In the genomic region with DNA sequence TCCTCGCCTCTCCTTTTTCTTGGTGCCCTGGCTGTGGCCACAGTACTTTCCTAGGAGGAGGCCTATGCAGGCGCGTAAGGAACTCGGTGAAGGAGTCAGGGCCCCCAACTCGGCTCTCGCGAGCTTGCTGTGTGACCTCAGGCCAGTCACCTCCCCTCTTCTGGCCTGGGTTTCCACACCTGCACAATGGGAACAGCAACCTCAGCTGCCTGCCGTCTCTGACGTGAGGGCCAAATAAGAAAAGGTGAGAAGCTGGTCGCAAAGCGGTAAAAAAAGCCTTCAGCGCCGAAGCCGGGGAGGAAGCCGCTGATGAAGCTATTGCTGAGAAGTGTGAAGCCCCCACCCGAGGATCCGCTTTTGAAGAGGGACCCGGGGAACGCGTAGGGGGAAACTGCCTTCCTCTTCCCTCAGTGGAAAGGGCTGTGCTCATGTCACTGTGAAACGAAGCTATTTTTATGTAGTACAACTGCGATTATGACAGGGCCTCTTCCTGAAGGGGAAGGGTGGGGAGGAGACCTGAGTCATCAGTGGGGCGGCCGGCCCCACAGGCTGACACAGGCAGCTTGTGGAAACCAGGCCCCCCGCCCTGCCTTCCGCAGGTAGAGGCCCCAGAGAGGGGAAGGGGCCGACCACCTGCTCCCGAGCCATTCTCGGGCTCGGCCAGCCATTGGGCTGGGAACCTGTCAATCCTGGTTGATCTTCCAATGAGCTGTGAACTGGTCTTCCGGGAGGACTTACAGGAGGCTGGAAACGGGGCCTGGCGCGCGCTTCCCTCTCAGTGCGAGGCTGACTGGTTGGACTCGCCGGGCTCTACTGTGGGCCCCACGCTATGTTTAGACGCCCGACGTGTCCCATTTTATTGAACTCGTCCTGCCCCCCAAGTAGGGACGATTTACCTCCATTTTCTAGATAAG, we compare ENCODE assay signal across 8 cellular contexts. TPM values are rescaled to one million over a fixed set of nuclear protein-coding genes. Genes with fewer than 3 reads are reported as not detected.
A peak's percentile ranks its signal among the peaks of the same experiment; 100 is the strongest.
DNase-seq lines count a peak whose midpoint lies in the region; ATAC-seq and TF ChIP-seq lines count a peak whose summit lies in the region.

No MANE protein-coding gene starts in this region.

- no peaks in the 10 kb centered on the region for H3K79me2 ChIP-seq in osteoblast (ENCODE audit: insufficient read depth, low read length)

- no peaks in the 10 kb centered on the region for H3K9me3 ChIP-seq in SJSA1 (replicated peaks)
- no peaks in the 10 kb centered on the region for H3K9me3 ChIP-seq in osteoblast (ENCODE audit: low read depth, low read length)

- H3K36me3 ChIP-seq in SJSA1: no peaks in the 10 kb centered on the region
- H3K36me3 ChIP-seq in osteoblast (ENCODE audit: insufficient read depth, low read length): no peaks in the 10 kb centered on the region

- peaks cover 48% of the 10 kb centered on the region for H3K4me1 ChIP-seq in SJSA1 (replicated peaks)
- H3K4me1 ChIP-seq in osteoblast (ENCODE audit: insufficient read depth, low read length): peaks cover 44% of the 10 kb centered on the region

- no peaks in the 10 kb centered on the region for H4K20me1 ChIP-seq in osteoblast (ENCODE audit: insufficient read depth, low read length)

- ATAC-seq in GM19043 (IDR thresholded peaks at IDR 0.05; ENCODE audit: low read depth, unreplicated experiment) (peak; percentile 64), HG03354 (IDR thresholded peaks at IDR 0.05; ENCODE audit: poor library complexity, severe bottlenecking, unreplicated experiment) (peak; percentile 67), Right ventricle myocardium inferior (peak; percentile 85)
- ATAC-seq in activated naive CD4-positive, alpha-beta T cell treated with anti-CD3 and anti-CD28 coated beads, Interleukin-2, amount 50 U/mL, for 72 hours: peak; percentile 88

- H3K4me3 ChIP-seq in SJSA1: no peak overlapping the region
- H3K4me3 ChIP-seq in osteoblast (ENCODE audit: insufficient read depth, low read length): peak overlapping the region; percentile 59

- H3K36me3 Mint-ChIP-seq in activated naive CD4-positive, alpha-beta T cell treated with anti-CD3 and anti-CD28 coated beads, Interleukin-2, amount 50 U/mL, for 72 hours: peaks cover 0 to 4% of the 10 kb centered on the region in 2 donors

- H3K27me3 ChIP-seq in SJSA1 (replicated peaks): no peaks in the 10 kb centered on the region
- no peaks in the 10 kb centered on the region for H3K27me3 ChIP-seq in osteoblast (ENCODE audit: insufficient read depth, low read length)

- H2AFZ ChIP-seq in osteoblast (ENCODE audit: low read length): peak overlapping the region; percentile 68

- H3K9me3 Mint-ChIP-seq in activated naive CD4-positive, alpha-beta T cell treated with anti-CD3 and anti-CD28 coated beads, Interleukin-2, amount 50 U/mL, for 72 hours: no peaks in the 10 kb centered on the region

- H3K27ac ChIP-seq in SJSA1: peak overlapping the region; percentile 13; the same call in 1 of the 2 replicates
- peak overlapping the region; percentile 68 for H3K27ac ChIP-seq in osteoblast (ENCODE audit: low read depth, low read length)
- H3K27ac ChIP-seq in temporal lobe (ENCODE audit: low read depth, low read length): peak overlapping the region; percentile 63

- DNase-seq in AG08396 (ENCODE audit: low spot score): peak; percentile 77
- DNase-seq in SJSA1 (ENCODE audit: low read depth in 1 of 2, low spot score in 2 of 2): peak; percentile 54 to 59
- peak; percentile 97 to 98 for DNase-seq in activated naive CD4-positive, alpha-beta T cell treated with anti-CD3 and anti-CD28 coated beads, Interleukin-2, amount 50 U/mL, for 72 hours (ENCODE audit: low spot score in 2 of 2)
- DNase-seq in Right ventricle myocardium inferior (ENCODE audit: missing footprints): peak; percentile 97
- peak; percentile 95 for DNase-seq in osteoblast (ENCODE audit: insufficient read length, low spot score, missing footprints)

- intact Hi-C loops in Right ventricle myocardium inferior (cut with DNase I): no loop called here

- no peak for TF ChIP-seq CTCF in osteoblast (IDR thresholded peaks at IDR 0.05; ENCODE audit: extremely low read depth, low read depth, low read length)

- H3K27ac Mint-ChIP-seq in activated naive CD4-positive, alpha-beta T cell treated with anti-CD3 and anti-CD28 coated beads, Interleukin-2, amount 50 U/mL, for 72 hours: peak overlapping the region; percentile 98 to 100

- peak overlapping the region; percentile 63 for H3K4me2 ChIP-seq in osteoblast (ENCODE audit: insufficient read depth, low read length)

RNA-seq across cellular contexts. Expression of gene ANKDD1A, which starts 18.0 kb away (rescaled TPM):
- total RNA-seq in SJSA1 (2014; rRNA removed; shearing (Covaris generic)): 1.3 and 3.3 TPM in 2 replicates
- total RNA-seq in activated naive CD4-positive, alpha-beta T cell treated with anti-CD3 and anti-CD28 coated beads, Interleukin-2, amount 50 U/mL, for 72 hours: 1 to 10 TPM; 3.8 to 8.9 TPM
- total RNA-seq in Right ventricle myocardium inferior: 1.1 TPM
- total RNA-seq in osteoblast: 3.8 and 6.2 TPM in 2 replicates
- 12.0 TPM for total RNA-seq in temporal lobe

RNA-seq across cellular contexts. Expression of gene PLEKHO2, which starts 52.0 kb away (rescaled TPM):
- 21.4 and 21.7 TPM in 2 replicates for total RNA-seq in SJSA1 (2014; rRNA removed; shearing (Covaris generic))
- 10 to 100 TPM; 13.7 to 16.1 TPM for total RNA-seq in activated naive CD4-positive, alpha-beta T cell treated with anti-CD3 and anti-CD28 coated beads, Interleukin-2, amount 50 U/mL, for 72 hours
- total RNA-seq in Right ventricle myocardium inferior: 10.4 TPM
- 38.3 and 41.6 TPM in 2 replicates for total RNA-seq in osteoblast
- 4.9 TPM for total RNA-seq in temporal lobe

Comparison
In these comparisons a context has a peak if more than half of its experiments do, and no peak if none do; other contexts are left out.
1. H3K27ac ChIP-seq: peak in every context shown above with its lines; median percentile 68 in osteoblast; 63 in temporal lobe; 13 in SJSA1.